ENCODE assay signal across 8 cellular contexts in genomic region chr9:72856985-72857631, GRCh38.
DNase-seq lines count a peak whose midpoint lies in the region; ATAC-seq, FAIRE-seq and TF ChIP-seq lines count a peak whose summit lies in the region.

No MANE protein-coding gene starts in this region.

- H3K27me3 ChIP-seq in SK-N-SH (ENCODE audit: insufficient read depth) (peaks cover 11% of the 10 kb centered on the region; the same call in 1 of the 2 replicates), pancreas (no peaks in the 10 kb centered on the region)

- H3K27ac ChIP-seq in SK-N-SH (ENCODE audit: low read depth in 2 of 2, low read length in 1 of 2) (no peak overlapping the region), pancreas (no peak overlapping the region)

- FAIRE-seq in pancreas (lab: Jason Lieb, UNC), result peak; percentile 88

- no peak for TF ChIP-seq EP300 in SK-N-SH (IDR thresholded peaks at IDR 0.05; ENCODE audit: borderline replicate concordance in 1 of 2, low read depth in 1 of 2, low read length in 1 of 2)

- TF ChIP-seq CTCF in SK-N-SH (IDR thresholded peaks at IDR 0.05) (peak; percentile 72), pancreas (IDR thresholded peaks at IDR 0.05) (peak; percentile 21 to 41 (median 26))

- DNase-seq in NCI-H2171 treated with DMSO at 0.1 percent for 48 hours (lab: John Stamatoyannopoulos, UW) (peak; percentile 38), NCI-H2171 (lab: John Stamatoyannopoulos, UW) (no peak), SK-N-SH (peak; percentile 18), fibroblast of the conjunctiva (ENCODE audit: low read depth) (peak; percentile 47), pancreas (peak in 2 of 6 donors; percentile 10 to 40)

- H3K4me1 ChIP-seq in SK-N-SH (ENCODE audit: control insufficient read depth in 1 of 2, insufficient read depth in 2 of 2, low read depth in 1 of 2, low read length in 1 of 2) (no peaks in the 10 kb centered on the region), pancreas (peaks cover 0 to 20% (median 7%) of the 10 kb centered on the region in 3 donors)

- intact Hi-C loops in pancreas (cut with DNase I), result loop anchor here in 1 of 3 donors (10.0 kb wide), 2 partner anchors 168 to 228 kb away; no protein-coding TSS in a partner anchor

- WGBS in SK-N-SH (ENCODE audit: low lambda C conversion rate), result 6% methylated on average over 6 of the region's 6 CpGs
- 27 to 37% methylated on average over 6 of the region's 6 CpGs for WGBS in pancreas, 2 donors

- H3K9ac ChIP-seq in SK-N-SH, result no peak overlapping the region

- CTCF ChIA-PET in SK-N-SH (lab: Yijun Ruan, JAX), result interaction anchor here (1.0 to 1.9 kb wide), 8 partner anchors 12 to 577 kb away, joined by 3 to 11 read pairs (median 6); no protein-coding TSS in a partner anchor

- no peak overlapping the region for H3K4me2 ChIP-seq in SK-N-SH

- ATAC-seq in HG03280 (IDR thresholded peaks at IDR 0.05; ENCODE audit: unreplicated experiment) (peak; percentile 51), pancreas (peak; percentile 78 to 90 (median 88)), HG02763 (IDR thresholded peaks at IDR 0.05; ENCODE audit: unreplicated experiment) (no peak), GM19328 (IDR thresholded peaks at IDR 0.05; ENCODE audit: unreplicated experiment) (no peak)

- POLR2A ChIA-PET in SK-N-SH (lab: Yijun Ruan, JAX), result no interaction called here

- H3K9me2 ChIP-seq in SK-N-SH, result no peaks in the 10 kb centered on the region

- H2AFZ ChIP-seq in SK-N-SH (ENCODE audit: low read depth), result no peak overlapping the region

- H3K36me3 ChIP-seq in SK-N-SH (replicated peaks in 1 of 2; ENCODE audit: control insufficient read depth in 1 of 2, insufficient read depth in 2 of 2, low read length in 1 of 2), result no peaks in the 10 kb centered on the region
- H3K36me3 ChIP-seq in pancreas, result no peaks in the 10 kb centered on the region

- no peaks in the 10 kb centered on the region for H4K20me1 ChIP-seq in SK-N-SH (ENCODE audit: insufficient read depth)

- TF ChIP-seq RAD21 in SK-N-SH (IDR thresholded peaks at IDR 0.05; ENCODE audit: low read length), result peak; percentile 54

- no peaks in the 10 kb centered on the region for H3F3A ChIP-seq in SK-N-SH (replicated peaks; ENCODE audit: insufficient read depth)

- no peaks in the 10 kb centered on the region for H3K9me3 ChIP-seq in SK-N-SH
- no peaks in the 10 kb centered on the region for H3K9me3 ChIP-seq in pancreas

- H3K4me3 ChIP-seq in SK-N-SH (ENCODE audit: low read depth in 2 of 2, low read length in 1 of 2) (no peak overlapping the region), pancreas (no peak overlapping the region)

- no peaks in the 10 kb centered on the region for H3K79me2 ChIP-seq in SK-N-SH (ENCODE audit: insufficient read depth)

TF ChIP-seq in SK-N-SH, 30 proteins besides CTCF, POLR2A, EP300 and RAD21:
- TF ChIP-seq TAF1 (IDR thresholded peaks at IDR 0.05; ENCODE audit: borderline replicate concordance, low read depth, low read length), result no peak
- peak; percentile 42 for TF ChIP-seq SMC3 (IDR thresholded peaks at IDR 0.05; ENCODE audit: low read depth, low read length)

Comparison
In these comparisons a context has a peak if more than half of its experiments do, and no peak if none do; other contexts are left out.
1. ATAC-seq: peak in HG03280 (single experiment) and pancreas (4 of 4); none in HG02763 (single experiment) and GM19328 (single experiment).